ENCODE assay signal across 37 cellular contexts in the genomic region with DNA sequence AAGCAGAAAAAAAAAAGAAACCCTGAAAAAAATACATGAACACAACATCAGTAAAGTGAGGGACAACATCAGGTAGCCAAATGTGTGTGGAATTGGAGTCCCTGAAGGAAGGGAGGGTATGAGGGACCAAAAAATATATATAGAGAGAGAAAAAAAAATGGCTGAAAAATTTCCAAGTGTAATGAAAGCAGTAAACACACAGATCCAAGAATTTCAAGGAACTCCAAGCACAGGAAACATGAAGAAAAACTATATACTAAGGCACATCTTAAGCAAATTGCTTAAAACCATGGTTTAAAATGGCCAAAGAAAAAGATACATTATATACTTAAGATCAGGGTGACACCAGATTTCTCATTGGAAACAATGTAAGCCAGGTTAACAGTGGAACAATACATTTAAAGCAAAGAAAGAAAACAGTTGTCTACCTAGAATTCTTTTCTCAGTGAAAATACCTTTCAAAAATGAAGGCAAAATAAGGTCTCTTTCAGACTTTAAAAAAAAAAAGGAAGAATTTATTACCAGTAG.
"Had no signal": no experiment of that assay in that cellular context is flagged by ENCODE, and none has a peak within 500 bp of the region (broad histone marks: within the 10 kb centered on the region; RNA-seq: fewer than 3 reads in every experiment).

No MANE protein-coding gene starts in this region.

- H3K4me1 Mint-ChIP-seq: activated naive CD4-positive, alpha-beta T cell treated with anti-CD3 and anti-CD28 coated beads, Interleukin-2, amount 10 ng/mL, durations not matched to agents 7 days and 5 days; activated naive CD8-positive, alpha-beta T cell treated with anti-CD3 and anti-CD28 coated beads, Interleukin-2, amount 10 ng/mL, durations not matched to agents 7 days and 5 days had no signal

- H3K27ac Mint-ChIP-seq: activated CD4-positive, alpha-beta memory T cell treated with anti-CD3 and anti-CD28 coated beads, Interleukin-2, amount 10 ng/mL, durations not matched to agents 7 days and 5 days; activated CD4-positive, alpha-beta T cell treated with anti-CD3 and anti-CD28 coated beads for 36 hours; activated CD4-positive, alpha-beta T cell treated with anti-CD3 and anti-CD28 coated beads, Interleukin-2, amount 10 ng/mL, durations not matched to agents 7 days and 5 days; activated CD8-positive, alpha-beta memory T cell treated with anti-CD3 and anti-CD28 coated beads, Interleukin-2, amount 10 ng/mL, durations not matched to agents 7 days and 5 days; activated CD8-positive, alpha-beta T cell treated with anti-CD3 and anti-CD28 coated beads, Interleukin-2, amount 10 ng/mL, durations not matched to agents 7 days and 5 days; activated naive CD4-positive, alpha-beta T cell treated with anti-CD3 and anti-CD28 coated beads, Interleukin-2, amount 10 ng/mL, durations not matched to agents 7 days and 5 days; activated naive CD4-positive, alpha-beta T cell treated with anti-CD3 and anti-CD28 coated beads, Interleukin-2, amount 50 U/mL, for 24 hours; activated naive CD8-positive, alpha-beta T cell; activated naive CD8-positive, alpha-beta T cell treated with anti-CD3 and anti-CD28 coated beads, Interleukin-2, amount 10 ng/mL, durations not matched to agents 7 days and 5 days; activated naive CD8-positive, alpha-beta T cell treated with anti-CD3 and anti-CD28 coated beads, Interleukin-2, amount 50 U/mL, for 24 hours; activated T-cell treated with anti-CD3 and anti-CD28 coated beads, Interleukin-2, amount 50 U/mL, for 24 hours; activated T-helper 2 cell treated with anti-CD3 and anti-CD28 coated beads, Interferon-gamma antibody, Interleukin-2, Interleukin-4, amounts not matched to agents 10 μg/mL and 5 μg/mL and 100 μg/mL, durations not matched to agents 14 hours and 24 hours and 36 hours; T-helper 2 cell treated with Interferon-gamma antibody and Interleukin-4, amounts not matched to agents 5 μg/mL and 100 μg/mL, for 36 hours had no signal

- H3K9me3 Mint-ChIP-seq: activated naive CD4-positive, alpha-beta T cell treated with anti-CD3 and anti-CD28 coated beads, Interleukin-2, amount 10 ng/mL, durations not matched to agents 7 days and 5 days; activated naive CD4-positive, alpha-beta T cell treated with anti-CD3 and anti-CD28 coated beads, Interleukin-2, amount 50 U/mL, for 24 hours; activated T-helper 2 cell treated with anti-CD3 and anti-CD28 coated beads, Interferon-gamma antibody, Interleukin-2, Interleukin-4, amounts not matched to agents 10 μg/mL and 5 μg/mL and 100 μg/mL, durations not matched to agents 14 hours and 24 hours and 36 hours; central memory CD8-positive, alpha-beta T cell; T-helper 2 cell treated with Interferon-gamma antibody and Interleukin-4, amounts not matched to agents 5 μg/mL and 100 μg/mL, for 36 hours had no signal

- H3K4me1 ChIP-seq: ascending aorta had no signal

- H3K36me3 Mint-ChIP-seq: activated naive CD4-positive, alpha-beta T cell treated with anti-CD3 and anti-CD28 coated beads, Interleukin-2, amount 10 ng/mL, durations not matched to agents 7 days and 5 days; activated naive CD8-positive, alpha-beta T cell had no signal

- FAIRE-seq: bronchial epithelial cell, TTC549 had no signal

- DNase-seq: activated CD4-positive, alpha-beta memory T cell treated with anti-CD3 and anti-CD28 coated beads, Interleukin-2, amount 10 ng/mL, durations not matched to agents 7 days and 5 days; activated CD4-positive, alpha-beta T cell treated with anti-CD3 and anti-CD28 coated beads for 1 hour; activated CD4-positive, alpha-beta T cell treated with anti-CD3 and anti-CD28 coated beads for 36 hours; activated CD4-positive, alpha-beta T cell treated with anti-CD3 and anti-CD28 coated beads for 48 hours; activated CD4-positive, alpha-beta T cell treated with anti-CD3 and anti-CD28 coated beads, Interleukin-2, amount 10 ng/mL, durations not matched to agents 7 days and 5 days; activated CD4-positive, alpha-beta T cell treated with anti-CD3 and anti-CD28 coated beads, Interleukin-2, amount 50 U/mL, for 48 hours; activated CD4-positive, CD25-positive, alpha-beta regulatory T cell; activated CD8-positive, alpha-beta memory T cell treated with anti-CD3 and anti-CD28 coated beads for 24 hours; activated CD8-positive, alpha-beta memory T cell treated with anti-CD3 and anti-CD28 coated beads, Interleukin-2, amount 10 ng/mL, durations not matched to agents 7 days and 5 days; activated CD8-positive, alpha-beta memory T cell treated with anti-CD3 and anti-CD28 coated beads, Interleukin-2, amount 50 U/mL, for 48 hours; activated CD8-positive, alpha-beta T cell treated with anti-CD3 and anti-CD28 coated beads, Interleukin-2, amount 10 ng/mL, durations not matched to agents 7 days and 5 days; activated effector memory CD4-positive, alpha-beta T cell treated with Interleukin-2 at 50 U/mL for 16 hours; activated gamma-delta T cell; activated naive CD4-positive, alpha-beta T cell treated with anti-CD3 and anti-CD28 coated beads, Interleukin-2, amount 10 ng/mL, durations not matched to agents 7 days and 5 days; activated naive CD4-positive, alpha-beta T cell treated with Interleukin-2 at 50 U/mL for 16 hours; activated naive CD8-positive, alpha-beta T cell treated with anti-CD3 and anti-CD28 coated beads, Interleukin-2, amount 10 ng/mL, durations not matched to agents 7 days and 5 days; activated naive CD8-positive, alpha-beta T cell treated with anti-CD3 and anti-CD28 coated beads, Interleukin-2, amount 50 U/mL, for 24 hours; activated T-cell treated with anti-CD3 and anti-CD28 coated beads, Interleukin-2, amount 50 U/mL, for 24 hours; activated T-cell treated with anti-CD3 and anti-CD28 coated beads, Interleukin-2, amount 50 U/mL, for 48 hours; amygdala; anterior cingulate cortex; caudate nucleus; cerebellar nuclear complex; T-helper 2 cell; T-helper 9 cell had no signal

- H3K27me3 Mint-ChIP-seq: activated CD4-positive, alpha-beta memory T cell treated with anti-CD3 and anti-CD28 coated beads, Interleukin-2, amount 10 ng/mL, durations not matched to agents 7 days and 5 days; activated CD4-positive, alpha-beta T cell treated with anti-CD3 and anti-CD28 coated beads for 36 hours; activated CD4-positive, alpha-beta T cell treated with anti-CD3 and anti-CD28 coated beads, Interleukin-2, amount 10 ng/mL, durations not matched to agents 7 days and 5 days; activated CD8-positive, alpha-beta memory T cell treated with anti-CD3 and anti-CD28 coated beads, Interleukin-2, amount 10 ng/mL, durations not matched to agents 7 days and 5 days; activated naive CD4-positive, alpha-beta T cell treated with anti-CD3 and anti-CD28 coated beads, Interleukin-2, amount 10 ng/mL, durations not matched to agents 7 days and 5 days; activated naive CD4-positive, alpha-beta T cell treated with anti-CD3 and anti-CD28 coated beads, Interleukin-2, amount 50 U/mL, for 24 hours; activated naive CD8-positive, alpha-beta T cell; activated naive CD8-positive, alpha-beta T cell treated with anti-CD3 and anti-CD28 coated beads, Interleukin-2, amount 10 ng/mL, durations not matched to agents 7 days and 5 days; activated naive CD8-positive, alpha-beta T cell treated with anti-CD3 and anti-CD28 coated beads, Interleukin-2, amount 50 U/mL, for 24 hours; activated T-cell treated with anti-CD3 and anti-CD28 coated beads, Interleukin-2, amount 50 U/mL, for 24 hours; brain; central memory CD8-positive, alpha-beta T cell had no signal

- H3K4me3 Mint-ChIP-seq: activated CD4-positive, alpha-beta memory T cell treated with anti-CD3 and anti-CD28 coated beads, Interleukin-2, amount 10 ng/mL, durations not matched to agents 7 days and 5 days; activated CD4-positive, alpha-beta T cell treated with anti-CD3 and anti-CD28 coated beads for 36 hours; activated CD4-positive, alpha-beta T cell treated with anti-CD3 and anti-CD28 coated beads, Interleukin-2, amount 10 ng/mL, durations not matched to agents 7 days and 5 days; activated CD8-positive, alpha-beta memory T cell treated with anti-CD3 and anti-CD28 coated beads, Interleukin-2, amount 10 ng/mL, durations not matched to agents 7 days and 5 days; activated CD8-positive, alpha-beta T cell treated with anti-CD3 and anti-CD28 coated beads, Interleukin-2, amount 10 ng/mL, durations not matched to agents 7 days and 5 days; activated naive CD4-positive, alpha-beta T cell treated with anti-CD3 and anti-CD28 coated beads, Interleukin-2, amount 10 ng/mL, durations not matched to agents 7 days and 5 days; activated naive CD4-positive, alpha-beta T cell treated with anti-CD3 and anti-CD28 coated beads, Interleukin-2, amount 50 U/mL, for 24 hours; activated naive CD8-positive, alpha-beta T cell; activated naive CD8-positive, alpha-beta T cell treated with anti-CD3 and anti-CD28 coated beads, Interleukin-2, amount 10 ng/mL, durations not matched to agents 7 days and 5 days; activated naive CD8-positive, alpha-beta T cell treated with anti-CD3 and anti-CD28 coated beads, Interleukin-2, amount 50 U/mL, for 24 hours; activated T-cell treated with anti-CD3 and anti-CD28 coated beads, Interleukin-2, amount 50 U/mL, for 24 hours; brain; central memory CD8-positive, alpha-beta T cell; T-helper 2 cell treated with Interferon-gamma antibody and Interleukin-4, amounts not matched to agents 5 μg/mL and 100 μg/mL, for 36 hours had no signal

- H3K27me3 ChIP-seq: ascending aorta, cardiac muscle cell had no signal

- H3K9me3 ChIP-seq: ascending aorta had no signal

- H3K36me3 ChIP-seq: ascending aorta, cardiac muscle cell had no signal

- H3K4me3 ChIP-seq: ascending aorta, cardiac muscle cell had no signal

- ATAC-seq: activated CD4-positive, alpha-beta T cell treated with anti-CD3 and anti-CD28 coated beads for 36 hours; activated CD4-positive, CD25-positive, alpha-beta regulatory T cell treated with anti-CD3 and anti-CD28 coated beads, Interleukin-2, amount 50 U/mL, for 24 hours; activated CD8-positive, alpha-beta memory T cell treated with anti-CD3 and anti-CD28 coated beads, Interleukin-2, amount 10 ng/mL, durations not matched to agents 7 days and 5 days; activated CD8-positive, alpha-beta T cell treated with anti-CD3 and anti-CD28 coated beads, Interleukin-2, amount 10 ng/mL, durations not matched to agents 7 days and 5 days; activated naive CD8-positive, alpha-beta T cell treated with anti-CD3 and anti-CD28 coated beads, Interleukin-2, amount 50 U/mL, for 24 hours had no signal

- H3K27ac ChIP-seq: ascending aorta, cardiac muscle cell, VCaP had no signal
